19 cellular contexts compared by ENCODE assay signal in the genomic region with DNA sequence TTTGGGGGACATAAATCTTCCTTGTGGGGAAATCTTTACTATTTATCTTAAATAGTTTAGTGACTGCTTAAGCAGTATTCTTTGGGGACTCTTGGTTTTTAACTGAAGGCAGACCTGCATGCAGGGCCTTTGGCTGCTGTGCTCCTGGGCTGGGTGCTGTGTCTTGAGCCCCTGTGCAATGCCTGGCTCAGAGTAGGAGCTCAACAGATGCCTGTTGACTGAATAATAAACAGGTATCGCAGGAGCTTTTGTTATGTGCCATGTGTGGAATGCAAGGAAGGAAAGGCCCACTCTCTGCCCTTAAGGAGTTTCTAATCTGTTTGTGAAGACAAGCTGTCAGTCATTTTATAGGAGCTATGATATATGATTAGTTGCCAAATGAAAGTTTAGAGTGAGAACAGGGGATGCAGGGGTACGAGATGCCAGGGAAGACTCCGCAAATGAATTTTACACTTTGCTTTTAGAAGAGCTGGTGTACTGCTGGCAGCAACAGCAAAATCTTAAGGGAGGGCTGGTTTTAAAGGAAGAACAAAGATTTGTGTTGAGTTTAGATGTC. TPM values are rescaled to one million over a fixed set of nuclear protein-coding genes. Genes with fewer than 3 reads are reported as not detected.
A peak's percentile ranks its signal among the peaks of the same experiment; 100 is the strongest.
DNase-seq lines count a peak whose midpoint lies in the region; TF ChIP-seq lines count a peak whose summit lies in the region.
"Had no signal": no experiment of that assay in that cellular context is flagged by ENCODE, and none has a peak within 500 bp of the region (broad histone marks: within the 10 kb centered on the region; RNA-seq: fewer than 3 reads in every experiment).

No MANE protein-coding gene starts in this region.

- no peak overlapping the region for H3K4me3 Mint-ChIP-seq in activated naive CD8-positive, alpha-beta T cell treated with anti-CD3 and anti-CD28 coated beads for 36 hours
- H3K4me3 Mint-ChIP-seq: CD14-positive monocyte, HFFc6, T-cell had no signal

- H3K4me1 Mint-ChIP-seq in activated naive CD8-positive, alpha-beta T cell treated with anti-CD3 and anti-CD28 coated beads for 36 hours: no peaks in the 10 kb centered on the region
- H3K4me1 Mint-ChIP-seq: T-cell had no signal

- no peak overlapping the region for H3K4me3 ChIP-seq in muscle layer of colon (ENCODE audit: low read depth in 1 of 2, low read length in 2 of 2)
- H3K4me3 ChIP-seq: PC-9 had no signal

- DNase-seq in HEK293T (ENCODE audit: extremely low spot score) (no peak), caudate nucleus (lab: John Stamatoyannopoulos, UW) (no peak), substantia nigra (lab: John Stamatoyannopoulos, UW) (no peak), NCI-H510A treated with DMSO at 0.1 percent for 48 hours (lab: John Stamatoyannopoulos, UW) (no peak), GM03348 (ENCODE audit: low spot score) (no peak), anterior cingulate cortex (lab: John Stamatoyannopoulos, UW) (no peak)
- no peak for DNase-seq in activated naive CD8-positive, alpha-beta T cell treated with anti-CD3 and anti-CD28 coated beads for 36 hours
- DNase-seq: activated CD4-positive, alpha-beta T cell treated with anti-CD3 and anti-CD28 coated beads, Interleukin-2, amount 50 U/mL, for 1 hour; EL; HFFc6; NCI-H187 treated with DMSO at 0.1 percent for 48 hours; NCI-H226; NCI-H82; stimulated activated CD8-positive, alpha-beta memory T cell treated with anti-CD3 and anti-CD28 coated beads, Interleukin-4, amount 100 ng/mL, for 48 hours; T-cell had no signal

- peak overlapping the region; percentile 6 for H3K9ac ChIP-seq in muscle layer of colon (ENCODE audit: low read length)

- no peaks in the 10 kb centered on the region for H3K36me3 Mint-ChIP-seq in activated naive CD8-positive, alpha-beta T cell treated with anti-CD3 and anti-CD28 coated beads for 36 hours
- H3K36me3 Mint-ChIP-seq: T-cell had no signal

- peaks cover 62% of the 10 kb centered on the region for H3K4me1 ChIP-seq in muscle layer of colon (ENCODE audit: insufficient read depth, low read length)

- no peaks in the 10 kb centered on the region for H3K36me3 ChIP-seq in muscle layer of colon (ENCODE audit: insufficient read depth, low read length)

- POLR2A ChIA-PET in HEK293T (lab: Yijun Ruan, JAX): no interaction called here

- H3K9me3 ChIP-seq in muscle layer of colon (ENCODE audit: low read length): no peaks in the 10 kb centered on the region

- H3K27ac Mint-ChIP-seq in activated naive CD8-positive, alpha-beta T cell treated with anti-CD3 and anti-CD28 coated beads for 36 hours: no peak overlapping the region
- H3K27ac Mint-ChIP-seq: HFFc6, T-cell had no signal

- peaks cover 56% of the 10 kb centered on the region for H3K27me3 Mint-ChIP-seq in activated naive CD8-positive, alpha-beta T cell treated with anti-CD3 and anti-CD28 coated beads for 36 hours

- CTCF ChIA-PET in HEK293T (lab: Yijun Ruan, JAX): interaction anchor here (0.7 kb wide), 1 partner anchor 53 kb away, joined by 3 read pairs; no protein-coding TSS in a partner anchor

- peak overlapping the region; percentile 91 for H3K27ac ChIP-seq in caudate nucleus (ENCODE audit: low read depth, low read length)
- peak overlapping the region; percentile 48 for H3K27ac ChIP-seq in muscle layer of colon (ENCODE audit: low read depth, low read length)
- peak overlapping the region; percentile 86 for H3K27ac ChIP-seq in substantia nigra (ENCODE audit: low read depth, low read length, poor library complexity, severe bottlenecking)
- H3K27ac ChIP-seq: HL-60, PC-9 had no signal

- no peaks in the 10 kb centered on the region for H3K27me3 ChIP-seq in muscle layer of colon (ENCODE audit: control insufficient read depth in 1 of 2, insufficient read depth in 2 of 2, low read length in 2 of 2)

- no peaks in the 10 kb centered on the region for H3K9me3 Mint-ChIP-seq in activated naive CD8-positive, alpha-beta T cell treated with anti-CD3 and anti-CD28 coated beads for 36 hours
- H3K9me3 Mint-ChIP-seq: CD14-positive monocyte, HFFc6, T-cell had no signal

TF ChIP-seq in HEK293T, 16 proteins besides CTCF, POLR2A, EP300 and RAD21:
- TF ChIP-seq, protein P1, sequence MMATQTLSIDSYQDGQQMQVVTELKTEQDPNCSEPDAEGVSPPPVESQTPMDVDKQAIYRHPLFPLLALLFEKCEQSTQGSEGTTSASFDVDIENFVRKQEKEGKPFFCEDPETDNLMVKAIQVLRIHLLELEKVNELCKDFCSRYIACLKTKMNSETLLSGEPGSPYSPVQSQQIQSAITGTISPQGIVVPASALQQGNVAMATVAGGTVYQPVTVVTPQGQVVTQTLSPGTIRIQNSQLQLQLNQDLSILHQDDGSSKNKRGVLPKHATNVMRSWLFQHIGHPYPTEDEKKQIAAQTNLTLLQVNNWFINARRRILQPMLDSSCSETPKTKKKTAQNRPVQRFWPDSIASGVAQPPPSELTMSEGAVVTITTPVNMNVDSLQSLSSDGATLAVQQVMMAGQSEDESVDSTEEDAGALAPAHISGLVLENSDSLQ (IDR thresholded peaks at IDR 0.05): peak; percentile 68
- TF ChIP-seq BHLHE40 (IDR thresholded peaks at IDR 0.05; ENCODE audit: borderline replicate concordance): no peak

RNA-seq across cellular contexts. Expression of a gene that starts 6.7 kb away (rescaled TPM):
- under 1 TPM; 0.24 to 0.74 TPM for total RNA-seq in activated naive CD8-positive, alpha-beta T cell treated with anti-CD3 and anti-CD28 coated beads for 36 hours
